ENCODE assay signal across 8 cellular contexts in genomic region chr13:110713981-110714797, GRCh38. TPM values are rescaled to one million over a fixed set of nuclear protein-coding genes. Genes with fewer than 3 reads are reported as not detected.
A peak's percentile ranks its signal among the peaks of the same experiment; 100 is the strongest.
DNase-seq lines count a peak whose midpoint lies in the region; ATAC-seq and TF ChIP-seq lines count a peak whose summit lies in the region.

No MANE protein-coding gene starts in this region.

- H3K4me1 ChIP-seq in right lobe of liver = peaks cover 0 to 19% (median 11%) of the 10 kb centered on the region in 4 donors

- H3K36me3 ChIP-seq in right lobe of liver = peaks cover 0 to under 1% (median 0%) of the 10 kb centered on the region in 4 donors

- H3K27ac ChIP-seq in cingulate gyrus (ENCODE audit: low read depth, low read length) (peak overlapping the region; percentile 99), right lobe of liver (peak overlapping the region; percentile 94 to 98 (median 98))

- DNase-seq in Caki2 (ENCODE audit: low read depth) = peak; percentile 27
- peak; percentile 57 for DNase-seq in M059J (ENCODE audit: low read depth)
- DNase-seq in activated CD4-positive, alpha-beta T cell treated with anti-CD3 and anti-CD28 coated beads for 4 hours = peak; percentile 65 to 71
- DNase-seq in right lobe of liver = peak; percentile 63 to 73 (median 71)
- peak; percentile 64 to 65 for DNase-seq in stimulated activated CD4-positive, alpha-beta T cell treated with anti-CD3 and anti-CD28 coated beads, Interleukin-4, amount 100 ng/mL, for 4 hours
- DNase-seq in NCI-H128 (lab: John Stamatoyannopoulos, UW; ENCODE audit: unreplicated experiment) = no peak

- WGBS in right lobe of liver (ENCODE audit: insufficient coverage, low coverage, low lambda C conversion rate, missing lambda C conversion rate) = under 1% methylated on average over 42 of the region's 86 CpGs

- intact Hi-C loops in right lobe of liver (cut with DNase I) = loop anchor here in 1 of 2 donors (10.0 kb wide), 1 partner anchor 99 kb away; the partner anchor contains the start of gene NAXD

- TF ChIP-seq CTCF in right lobe of liver (IDR thresholded peaks at IDR 0.05) = no peak

- TF ChIP-seq POLR2A in right lobe of liver (IDR thresholded peaks at IDR 0.05) = no peak

- in situ Hi-C loops in Caki2 (cut with HindIII; ENCODE audit: low pct_unique_long_range_greater_than_20kb, low sequenced_read_pairs) = no loop called here

- H3K27me3 ChIP-seq in right lobe of liver = no peaks in the 10 kb centered on the region

- peak overlapping the region; percentile 80 to 99 (median 99) for H3K4me3 ChIP-seq in right lobe of liver

- ATAC-seq in right lobe of liver = no peak
- ATAC-seq in HG02798 (IDR thresholded peaks at IDR 0.05; ENCODE audit: poor library complexity, unreplicated experiment) = no peak

- H3K9me3 ChIP-seq in right lobe of liver = no peaks in the 10 kb centered on the region

RNA-seq across cellular contexts. Expression of gene ING1, which starts 0.7 kb away (rescaled TPM):
- total RNA-seq in Caki2 (2014; rRNA removed; shearing (Covaris generic); ENCODE audit: low replicate concordance) = 8.1 and 13.7 TPM in 2 replicates
- total RNA-seq in M059J (2014; rRNA removed; shearing (Covaris generic)) = 5.8 and 12.4 TPM in 2 replicates
- total RNA-seq in right lobe of liver = 10 to 100 TPM in 3 of 6 experiments, 1 to 10 TPM in 3; 3.8 to 12.0 (median 8.8) TPM

RNA-seq across cellular contexts. Expression of gene CARS2, which starts 8.3 kb away (rescaled TPM):
- total RNA-seq in Caki2 (2014; rRNA removed; shearing (Covaris generic); ENCODE audit: low replicate concordance) = 41.2 and 45.6 TPM in 2 replicates
- 25.3 and 28.5 TPM in 2 replicates for total RNA-seq in M059J (2014; rRNA removed; shearing (Covaris generic))
- 10 to 100 TPM; 22.0 to 53.2 (median 27.3) TPM for total RNA-seq in right lobe of liver
